Comparison of ENCODE assay signal across 4 cellular contexts in genomic region chr2:159036461-159036860, GRCh38.
A peak's percentile ranks its signal among the peaks of the same experiment; 100 is the strongest.
DNase-seq lines count a peak whose midpoint lies in the region; ATAC-seq, FAIRE-seq and TF ChIP-seq lines count a peak whose summit lies in the region.
"Not testable (repeated sequence)": the region's sequence is repeated elsewhere in the genome, so short reads cannot be mapped to it uniquely, and the experiment has no call there.

No MANE protein-coding gene starts in this region.

- not testable (repeated sequence) for H3K4me3 ChIP-seq in HEK293 (ENCODE audit: low read depth, low read length); K562; left ventricle myocardium inferior

- in situ Hi-C loops in K562 (cut with MboI) = not testable (repeated sequence)

- H3K9ac ChIP-seq in K562 (ENCODE audit: insufficient read depth in 1 of 2, low read depth in 2 of 2, low read length in 2 of 2) = not testable (repeated sequence)

- CTCF ChIA-PET in HEK293 (lab: Yijun Ruan, JAX) = interaction anchor here (0.5 to 3.7 kb wide), 15 partner anchors 11 to 138 kb away, joined by 3 to 78 read pairs (median 5); no protein-coding TSS in a partner anchor
- CTCF ChIA-PET in K562 (lab: Yijun Ruan, JAX; ENCODE audit: low intra/inter-chr PET ratio) = interaction anchor here (2.0 to 3.0 kb wide), 2 partner anchors 82 to 148 kb away, joined by 11 to 33 read pairs; no protein-coding TSS in a partner anchor

- not testable (repeated sequence) for DNase-seq in K562 (ENCODE audit: extremely low read depth in 1 of 4, low spot score in 3 of 4); left ventricle myocardium inferior; nephron progenitor cell

- H3K4me3 Mint-ChIP-seq in nephron progenitor cell = not testable (repeated sequence)

- H3K79me2 ChIP-seq in K562 (ENCODE audit: control insufficient read depth, insufficient read depth, low read length) = not testable (repeated sequence)

- H3K27me3 ChIP-seq in K562 (ENCODE audit: control insufficient read depth in 2 of 2, insufficient read depth in 2 of 2, low read length in 2 of 2) = peaks cover 8 to 19% of the 10 kb centered on the region in 2 experiments; a peak in 4 of 5 replicates
- H3K27me3 ChIP-seq in left ventricle myocardium inferior (ENCODE audit: low read depth) = not testable (repeated sequence)

- not testable (repeated sequence) for TF ChIP-seq RAD21 in K562 (CRISPR knock-in tag; conservative IDR thresholded peaks at IDR 0.05 in 1 of 2, IDR thresholded peaks at IDR 0.05 in 1 of 2)

- TF ChIP-seq EP300 in K562 (IDR thresholded peaks at IDR 0.05; ENCODE audit: low read length) = not testable (repeated sequence)

- H3K9me3 Mint-ChIP-seq in nephron progenitor cell = peaks cover 59% of the 10 kb centered on the region

- not testable (repeated sequence) for FAIRE-seq in K562 (lab: Jason Lieb, UNC)

- not testable (repeated sequence) for H3K9me3 ChIP-seq in HEK293 (ENCODE audit: control insufficient read depth, insufficient read depth, low read depth, low read length); K562 (replicated peaks; ENCODE audit: control insufficient read depth, insufficient read depth, low read depth, low read length); left ventricle myocardium inferior (replicated peaks)

- not testable (repeated sequence) for ATAC-seq in K562

- H3K36me3 Mint-ChIP-seq in nephron progenitor cell (ENCODE audit: low read depth) = peaks cover 80% of the 10 kb centered on the region

- H3K9me1 ChIP-seq in K562 (ENCODE audit: control insufficient read depth, insufficient read depth, low read length) = not testable (repeated sequence)

- H2AFZ ChIP-seq in K562 (ENCODE audit: low read depth, low read length) = not testable (repeated sequence)

- H3K27me3 Mint-ChIP-seq in nephron progenitor cell (ENCODE audit: low read depth, poor library complexity) = not testable (repeated sequence)

- not testable (repeated sequence) for BruUV-seq in K562 (replicated peaks; lab: Mats Ljungman, UMichigan)

- intact Hi-C loops in K562 (cut with micrococcal nuclease) = loop anchor here (1.0 to 10.0 kb wide), 3 partner anchors 82 to 149 kb away; no protein-coding TSS in a partner anchor
- intact Hi-C loops in left ventricle myocardium inferior (cut with micrococcal nuclease) = not testable (repeated sequence)

- not testable (repeated sequence) for TF ChIP-seq CTCF in HEK293 (tag by site-specific recombination; IDR thresholded peaks at IDR 0.05); K562 (IDR thresholded peaks at IDR 0.05 in 2 of 3, conservative IDR thresholded peaks at IDR 0.05 in 1 of 3; ENCODE audit: insufficient read depth in 2 of 3, low read depth in 1 of 3, low read length in 3 of 3); left ventricle myocardium inferior (IDR thresholded peaks at IDR 0.05; ENCODE audit: borderline replicate concordance); nephron progenitor cell (IDR thresholded peaks at IDR 0.05)

- not testable (repeated sequence) for H4K20me1 ChIP-seq in K562 (replicated peaks; ENCODE audit: control insufficient read depth, insufficient read depth, low read length)

- TF ChIP-seq POLR2A in K562 (conservative IDR thresholded peaks at IDR 0.05) = not testable (repeated sequence)

- peaks cover 51% of the 10 kb centered on the region for H3K4me1 Mint-ChIP-seq in nephron progenitor cell

- H3K27ac ChIP-seq in HEK293 (ENCODE audit: extremely low read depth, low read depth, low read length); K562 (ENCODE audit: extremely low read depth, low read depth, low read length): not testable (repeated sequence)
- peak overlapping the region; percentile 60 for H3K27ac ChIP-seq in left ventricle myocardium inferior (replicated peaks)

- H3K27ac Mint-ChIP-seq in nephron progenitor cell = peak overlapping the region; percentile 32

- WGBS in K562 (ENCODE audit: insufficient coverage, low coverage, missing lambda C conversion rate) = 9% methylated on average over 3 of the region's 3 CpGs

- H3K4me1 ChIP-seq in HEK293 (ENCODE audit: control insufficient read depth, insufficient read depth, low read length); K562 (replicated peaks in 1 of 2; ENCODE audit: control insufficient read depth in 2 of 2, insufficient read depth in 2 of 2, low read length in 2 of 2): not testable (repeated sequence)
- H3K4me1 ChIP-seq in left ventricle myocardium inferior = peaks cover 60% of the 10 kb centered on the region

- POLR2A ChIA-PET in HEK293 (lab: Yijun Ruan, JAX) (interaction anchor here (0.6 to 1.1 kb wide), 3 partner anchors 41 to 83 kb away, joined by 3 to 6 read pairs (median 4); no protein-coding TSS in a partner anchor), K562 (lab: Yijun Ruan, JAX) (interaction anchor here (0.6 to 0.7 kb wide), 2 partner anchors 82 to 676 kb away, joined by 3 read pairs; partner anchors contain the start of gene MARCHF7)

- not testable (repeated sequence) for H3K4me2 ChIP-seq in K562 (ENCODE audit: insufficient read depth, low read length)

- not testable (repeated sequence) for H3K36me3 ChIP-seq in HEK293 (ENCODE audit: control insufficient read depth in 2 of 2, insufficient read depth in 1 of 2, low read length in 2 of 2); K562 (ENCODE audit: control insufficient read depth, insufficient read depth, low read length); left ventricle myocardium inferior

TF ChIP-seq in HEK293, 187 proteins besides CTCF, POLR2A, EP300 and RAD21:
- peak; percentile 79 for TF ChIP-seq ZNF146 (tag by site-specific recombination; IDR thresholded peaks at IDR 0.05)

TF ChIP-seq in K562, 482 proteins besides CTCF, POLR2A, EP300 and RAD21:
- TF ChIP-seq ZNF146 (CRISPR knock-in tag; IDR thresholded peaks at IDR 0.05; ENCODE audit: unreplicated experiment) = peak; percentile 68
